ENCODE assay signal across 8 cellular contexts in genomic region chr11:47186076-47186936, GRCh38. TPM values are rescaled to one million over a fixed set of nuclear protein-coding genes. Genes with fewer than 3 reads are reported as not detected.
DNase-seq lines count a peak whose midpoint lies in the region; TF ChIP-seq lines count a peak whose summit lies in the region.

Gene PACSIN3 (minus strand): TSS chr11:47186434. CDS start chr11:47182727, 3,707 bp downstream.

- WGBS in liver = 1% methylated on average over 87 of the region's 87 CpGs

- no peak for TF ChIP-seq RAD21 in liver (IDR thresholded peaks at IDR 0.05)

- H3K36me3 ChIP-seq in duodenal mucosa (ENCODE audit: control insufficient read depth in 1 of 2, insufficient read depth in 2 of 2, low read length in 2 of 2) = no peaks in the 10 kb centered on the region
- peaks cover 0 to 3% (median under 1%) of the 10 kb centered on the region in 4 donors for H3K36me3 ChIP-seq in liver (ENCODE audit: control insufficient read depth in 4 of 4, insufficient read depth in 3 of 4, low read depth in 1 of 4, low read length in 3 of 4)

- no peaks in the 10 kb centered on the region for H3K9me3 ChIP-seq in duodenal mucosa (ENCODE audit: control insufficient read depth in 1 of 2, low read length in 2 of 2)
- H3K9me3 ChIP-seq in liver (ENCODE audit: control insufficient read depth in 4 of 4, low read length in 3 of 4) = no peaks in the 10 kb centered on the region

- H3K4me1 ChIP-seq in duodenal mucosa (ENCODE audit: control insufficient read depth in 1 of 2, insufficient read depth in 2 of 2, low read length in 2 of 2) (peaks cover 18 to 34% of the 10 kb centered on the region in 2 donors), liver (ENCODE audit: control insufficient read depth in 4 of 4, insufficient read depth in 4 of 4, low read length in 3 of 4) (peaks cover 8 to 64% (median 50%) of the 10 kb centered on the region in 4 donors)

- DNase-seq in NCI-H748 (lab: John Stamatoyannopoulos, UW; ENCODE audit: unreplicated experiment) (peak; percentile 54), NCI-H748 treated with DMSO at 0.1 percent for 48 hours (lab: John Stamatoyannopoulos, UW) (no peak), HL-60 (ENCODE audit: low read depth in 1 of 2, low spot score in 1 of 2) (no peak), HPDE6-E6E7 (ENCODE audit: extremely low spot score) (no peak)
- peak; percentile 13 for DNase-seq in stimulated activated CD8-positive, alpha-beta memory T cell treated with anti-CD3 and anti-CD28 coated beads, Interleukin-7, amount 100 ng/mL, for 24 hours (ENCODE audit: low read depth)

- TF ChIP-seq CTCF in HL-60 (IDR thresholded peaks at IDR 0.05; ENCODE audit: insufficient read depth, low read length) (no peak), WI38 (IDR thresholded peaks at IDR 0.05; ENCODE audit: low read depth, low read length) (no peak), liver (IDR thresholded peaks at IDR 0.05; ENCODE audit: low read depth, low read length, missing input control) (peak; percentile 9)

- H3K27me3 ChIP-seq in HL-60 (ENCODE audit: insufficient read depth, poor library complexity, severe bottlenecking) = peaks cover 33% of the 10 kb centered on the region
- H3K27me3 ChIP-seq in duodenal mucosa (ENCODE audit: control insufficient read depth in 1 of 2, insufficient read depth in 2 of 2, low read length in 2 of 2) = peaks cover 0 to 11% of the 10 kb centered on the region in 2 donors
- H3K27me3 ChIP-seq in liver (ENCODE audit: control insufficient read depth in 4 of 4, insufficient read depth in 4 of 4, low read length in 3 of 4) = no peaks in the 10 kb centered on the region

- H3K4me3 ChIP-seq in HL-60 (replicated peaks; ENCODE audit: insufficient read depth, low read length) = peak within 1 kb of the TSS; percentile 43
- peak within 1 kb of the TSS; percentile 69 for H3K4me3 ChIP-seq in WI38 (ENCODE audit: low read depth, low read length)
- peak within 1 kb of the TSS; percentile 60 to 67 for H3K4me3 ChIP-seq in duodenal mucosa (ENCODE audit: low read depth in 1 of 2, low read length in 2 of 2)
- H3K4me3 ChIP-seq in liver (ENCODE audit: low read depth in 1 of 3, low read length in 3 of 3) = peak within 1 kb of the TSS; percentile 49 to 84 (median 75)

- H3K9ac ChIP-seq in duodenal mucosa (ENCODE audit: low read depth in 1 of 2, low read length in 2 of 2) (peak within 1 kb of the TSS in 1 of 2 donors; percentile 9), liver (ENCODE audit: low read depth in 1 of 2, low read length in 2 of 2) (peak within 1 kb of the TSS; percentile 49 to 64)

- H3K27ac ChIP-seq in HL-60 (replicated peaks) (no peak within 1 kb of the TSS), duodenal mucosa (ENCODE audit: low read depth, low read length) (peak within 1 kb of the TSS; percentile 32), liver (ENCODE audit: low read depth in 1 of 2, low read length in 2 of 2) (peak within 1 kb of the TSS; percentile 71 to 87)

TF ChIP-seq in liver, 16 proteins besides CTCF, POLR2A, EP300 and RAD21:
- no peak for TF ChIP-seq YY1 (IDR thresholded peaks at IDR 0.05)
- TF ChIP-seq HNF4G (IDR thresholded peaks at IDR 0.05) = no peak
- TF ChIP-seq, protein P1, sequence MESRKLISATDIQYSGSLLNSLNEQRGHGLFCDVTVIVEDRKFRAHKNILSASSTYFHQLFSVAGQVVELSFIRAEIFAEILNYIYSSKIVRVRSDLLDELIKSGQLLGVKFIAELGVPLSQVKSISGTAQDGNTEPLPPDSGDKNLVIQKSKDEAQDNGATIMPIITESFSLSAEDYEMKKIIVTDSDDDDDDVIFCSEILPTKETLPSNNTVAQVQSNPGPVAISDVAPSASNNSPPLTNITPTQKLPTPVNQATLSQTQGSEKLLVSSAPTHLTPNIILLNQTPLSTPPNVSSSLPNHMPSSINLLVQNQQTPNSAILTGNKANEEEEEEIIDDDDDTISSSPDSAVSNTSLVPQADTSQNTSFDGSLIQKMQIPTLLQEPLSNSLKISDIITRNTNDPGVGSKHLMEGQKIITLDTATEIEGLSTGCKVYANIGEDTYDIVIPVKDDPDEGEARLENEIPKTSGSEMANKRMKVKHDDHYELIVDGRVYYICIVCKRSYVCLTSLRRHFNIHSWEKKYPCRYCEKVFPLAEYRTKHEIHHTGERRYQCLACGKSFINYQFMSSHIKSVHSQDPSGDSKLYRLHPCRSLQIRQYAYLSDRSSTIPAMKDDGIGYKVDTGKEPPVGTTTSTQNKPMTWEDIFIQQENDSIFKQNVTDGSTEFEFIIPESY (IDR thresholded peaks at IDR 0.05) = no peak
- no peak for TF ChIP-seq RXRA (IDR thresholded peaks at IDR 0.05)
- TF ChIP-seq FOXA1 (IDR thresholded peaks at IDR 0.05) = no peak
- no peak for TF ChIP-seq JUND (IDR thresholded peaks at IDR 0.05)
- no peak for TF ChIP-seq EGR1 (IDR thresholded peaks at IDR 0.05; ENCODE audit: low read depth in 2 of 2)
- TF ChIP-seq NR2F2 (IDR thresholded peaks at IDR 0.05) = no peak
- TF ChIP-seq GABPA (IDR thresholded peaks at IDR 0.05 in 1 of 2, conservative IDR thresholded peaks at IDR 0.05 in 1 of 2) = no peak
- no peak for TF ChIP-seq SP1 (IDR thresholded peaks at IDR 0.05)
- TF ChIP-seq ATF3 (IDR thresholded peaks at IDR 0.05) = no peak
- no peak for TF ChIP-seq HNF4A (conservative IDR thresholded peaks at IDR 0.05)
- TF ChIP-seq TAF1 (conservative IDR thresholded peaks at IDR 0.05) = no peak
- TF ChIP-seq MAX (IDR thresholded peaks at IDR 0.05) = no peak
- no peak for TF ChIP-seq FOXA2 (IDR thresholded peaks at IDR 0.05)

RNA-seq across cellular contexts. Expression of gene PACSIN3, which starts in this region (rescaled TPM):
- 10 to 100 TPM; 12.1 to 20.6 TPM for total RNA-seq in liver
- polyA plus RNA-seq in liver = 10 to 100 TPM; 18.7 to 23.3 TPM

Comparison
In these comparisons a context has a peak if more than half of its experiments do, and no peak if none do; other contexts are left out.
1. DNase-seq: peak in NCI-H748 (single experiment) and stimulated activated CD8-positive, alpha-beta memory T cell treated with anti-CD3 and anti-CD28 coated beads, Interleukin-7, amount 100 ng/mL, for 24 hours (single experiment); none in NCI-H748 treated with DMSO at 0.1 percent for 48 hours (single experiment), HL-60 (0 of 2) and HPDE6-E6E7 (single experiment).
2. Peak in every context shown above with its lines, with median percentiles within 50 percentile points of each other: H3K4me3 ChIP-seq.